In the genomic region with DNA sequence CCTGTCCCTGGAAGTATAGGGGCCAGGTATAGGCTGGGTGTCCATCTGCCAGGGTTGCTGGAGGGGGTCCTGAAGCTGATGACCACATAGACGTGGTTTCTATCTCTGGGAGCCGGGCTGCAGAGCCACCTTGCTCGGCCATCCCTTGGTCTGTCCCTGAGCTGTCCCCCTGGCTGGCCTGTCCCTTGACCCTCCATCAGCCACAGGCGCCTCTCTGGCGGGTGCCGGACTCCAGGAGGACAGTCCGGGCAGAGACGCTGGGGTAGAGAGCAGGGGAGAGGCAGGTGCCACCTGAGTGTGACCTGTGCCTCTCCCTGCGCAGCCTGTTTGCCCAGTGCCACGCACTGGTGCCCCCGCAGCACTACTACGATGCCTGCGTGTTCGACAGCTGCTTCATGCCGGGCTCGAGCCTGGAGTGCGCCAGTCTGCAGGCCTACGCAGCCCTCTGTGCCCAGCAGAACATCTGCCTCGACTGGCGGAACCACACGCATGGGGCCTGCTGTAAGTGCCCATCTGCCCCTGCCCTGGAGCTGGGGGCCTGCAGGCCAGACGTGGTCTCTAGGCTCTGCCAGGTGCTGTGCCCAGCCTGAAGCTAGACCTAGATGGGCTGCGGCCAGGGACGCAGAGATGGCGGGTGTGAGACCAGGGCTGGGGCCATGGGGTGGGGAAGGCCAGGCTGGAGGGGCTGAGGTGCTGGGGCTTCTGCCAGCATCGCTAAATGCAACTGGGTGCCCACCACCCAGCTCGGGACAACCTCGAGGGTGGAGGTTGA, we compare ENCODE assay signal across 29 cellular contexts. TPM values are rescaled to one million over a fixed set of nuclear protein-coding genes. Genes with fewer than 3 reads are reported as not detected.
"Had no signal": no experiment of that assay in that cellular context is flagged by ENCODE, and none has a peak within 500 bp of the region (broad histone marks: within the 10 kb centered on the region; RNA-seq: fewer than 3 reads in every experiment).

No MANE protein-coding gene starts in this region.

- H3K36me3 Mint-ChIP-seq: activated CD4-positive, alpha-beta memory T cell treated with anti-CD3 and anti-CD28 coated beads for 36 hours; activated naive CD4-positive, alpha-beta T cell treated with anti-CD3 and anti-CD28 coated beads, Interleukin-2, amount 50 U/mL, for 72 hours had no signal

- H3K36me3 ChIP-seq: brain microvascular endothelial cell, cardiac muscle cell, MG63, Peyer's patch had no signal

- H3K9me3 ChIP-seq: MG63, Peyer's patch had no signal

- H3K27me3 Mint-ChIP-seq: activated B cell treated with CpG ODN at 0.5 μM for 24 hours; activated CD4-positive, alpha-beta T cell treated with anti-CD3 and anti-CD28 coated beads, Interleukin-2, amount 10 ng/mL, durations not matched to agents 7 days and 5 days; T-helper 17 cell had no signal

- H3K27ac Mint-ChIP-seq: activated B cell treated with CpG ODN at 0.5 μM for 24 hours; activated CD4-positive, alpha-beta memory T cell treated with anti-CD3 and anti-CD28 coated beads for 36 hours; activated CD4-positive, alpha-beta T cell treated with anti-CD3 and anti-CD28 coated beads, Interleukin-2, amount 10 ng/mL, durations not matched to agents 7 days and 5 days; activated naive CD4-positive, alpha-beta T cell treated with anti-CD3 and anti-CD28 coated beads, Interleukin-2, amount 50 U/mL, for 72 hours; T-helper 17 cell had no signal

- H3K27ac ChIP-seq: brain microvascular endothelial cell, cardiac muscle cell, Peyer's patch, RWPE1 had no signal

- H3K4me1 ChIP-seq: Peyer's patch had no signal

- H3K4me1 Mint-ChIP-seq: activated B cell treated with CpG ODN at 0.5 μM for 24 hours; activated CD4-positive, alpha-beta T cell treated with anti-CD3 and anti-CD28 coated beads, Interleukin-2, amount 10 ng/mL, durations not matched to agents 7 days and 5 days; T-helper 17 cell had no signal

- H3K27me3 ChIP-seq: brain microvascular endothelial cell, cardiac muscle cell, MG63, Peyer's patch had no signal

- H3K4me3 ChIP-seq: cardiac muscle cell, MG63, Peyer's patch had no signal

- H3K4me3 Mint-ChIP-seq: activated B cell treated with CpG ODN at 0.5 μM for 24 hours; activated CD4-positive, alpha-beta memory T cell treated with anti-CD3 and anti-CD28 coated beads for 36 hours; activated CD4-positive, alpha-beta T cell treated with anti-CD3 and anti-CD28 coated beads, Interleukin-2, amount 10 ng/mL, durations not matched to agents 7 days and 5 days; activated T-cell treated with anti-CD3 and anti-CD28 coated beads, Interleukin-2, amount 50 U/mL, for 4 hours; T-helper 17 cell had no signal

- H3K9me3 Mint-ChIP-seq: activated B cell treated with CpG ODN at 0.5 μM for 24 hours; activated CD4-positive, alpha-beta memory T cell treated with anti-CD3 and anti-CD28 coated beads for 36 hours; activated naive CD4-positive, alpha-beta T cell treated with anti-CD3 and anti-CD28 coated beads, Interleukin-2, amount 50 U/mL, for 72 hours; activated T-cell treated with anti-CD3 and anti-CD28 coated beads, Interleukin-2, amount 50 U/mL, for 4 hours had no signal

- DNase-seq: activated B cell treated with CpG ODN at 0.5 μM for 24 hours; activated CD4-positive, alpha-beta memory T cell treated with anti-CD3 and anti-CD28 coated beads for 36 hours; activated CD4-positive, alpha-beta T cell treated with anti-CD3 and anti-CD28 coated beads for 1 hour; activated CD4-positive, alpha-beta T cell treated with anti-CD3 and anti-CD28 coated beads, Interleukin-2, amount 10 ng/mL, durations not matched to agents 7 days and 5 days; activated CD8-positive, alpha-beta memory T cell treated with anti-CD3 and anti-CD28 coated beads for 24 hours; activated effector memory CD4-positive, alpha-beta T cell treated with anti-CD3 and anti-CD28 coated beads, Interleukin-2, amount 50 U/mL, for 16 hours; activated naive CD4-positive, alpha-beta T cell treated with Interleukin-2 at 50 U/mL for 16 hours; activated T-cell treated with anti-CD3 and anti-CD28 coated beads, Interleukin-2, amount 50 U/mL, for 4 hours; amygdala; brain microvascular endothelial cell; cerebellar nuclear complex; MG63; MV-4-11; NCI-H1092 treated with DMSO at 0.1 percent for 48 hours; NCI-H1417 treated with DMSO at 0.1 percent for 48 hours; NCI-H1694; NCI-H2029; NCI-H510A treated with DMSO at 0.1 percent for 48 hours; NCI-H69; NK-92 treated with Interleukin-12 subunit alpha and Interleukin-12 subunit beta, amount 100 ng/mL, for 24 hours; OCI-M1; Peyer's patch; SHP77 treated with DMSO at 0.1 percent for 48 hours; T-helper 17 cell; T-helper 9 cell had no signal

RNA-seq across cellular contexts. Expression of gene MUC2, which starts 29.9 kb away (rescaled TPM):
- total RNA-seq: activated B cell treated with CpG ODN at 0.5 μM for 24 hours; activated CD4-positive, alpha-beta memory T cell treated with anti-CD3 and anti-CD28 coated beads for 36 hours; activated CD4-positive, alpha-beta T cell treated with anti-CD3 and anti-CD28 coated beads, Interleukin-2, amount 10 ng/mL, durations not matched to agents 7 days and 5 days; activated naive CD4-positive, alpha-beta T cell treated with anti-CD3 and anti-CD28 coated beads, Interleukin-2, amount 50 U/mL, for 72 hours; SK-MEL-5; T-helper 17 cell had no signal
- polyA plus RNA-seq: cardiac muscle cell had no signal

RNA-seq across cellular contexts. Expression of gene MUC5AC, which starts 53.2 kb away (rescaled TPM):
- total RNA-seq: activated B cell treated with CpG ODN at 0.5 μM for 24 hours; activated CD4-positive, alpha-beta memory T cell treated with anti-CD3 and anti-CD28 coated beads for 36 hours; activated CD4-positive, alpha-beta T cell treated with anti-CD3 and anti-CD28 coated beads, Interleukin-2, amount 10 ng/mL, durations not matched to agents 7 days and 5 days; activated naive CD4-positive, alpha-beta T cell treated with anti-CD3 and anti-CD28 coated beads, Interleukin-2, amount 50 U/mL, for 72 hours; cardiac muscle cell; Peyer's patch; SK-MEL-5; T-helper 17 cell had no signal
- polyA plus RNA-seq: cardiac muscle cell had no signal
